ENCODE assay signal across 8 cellular contexts in the genomic region with DNA sequence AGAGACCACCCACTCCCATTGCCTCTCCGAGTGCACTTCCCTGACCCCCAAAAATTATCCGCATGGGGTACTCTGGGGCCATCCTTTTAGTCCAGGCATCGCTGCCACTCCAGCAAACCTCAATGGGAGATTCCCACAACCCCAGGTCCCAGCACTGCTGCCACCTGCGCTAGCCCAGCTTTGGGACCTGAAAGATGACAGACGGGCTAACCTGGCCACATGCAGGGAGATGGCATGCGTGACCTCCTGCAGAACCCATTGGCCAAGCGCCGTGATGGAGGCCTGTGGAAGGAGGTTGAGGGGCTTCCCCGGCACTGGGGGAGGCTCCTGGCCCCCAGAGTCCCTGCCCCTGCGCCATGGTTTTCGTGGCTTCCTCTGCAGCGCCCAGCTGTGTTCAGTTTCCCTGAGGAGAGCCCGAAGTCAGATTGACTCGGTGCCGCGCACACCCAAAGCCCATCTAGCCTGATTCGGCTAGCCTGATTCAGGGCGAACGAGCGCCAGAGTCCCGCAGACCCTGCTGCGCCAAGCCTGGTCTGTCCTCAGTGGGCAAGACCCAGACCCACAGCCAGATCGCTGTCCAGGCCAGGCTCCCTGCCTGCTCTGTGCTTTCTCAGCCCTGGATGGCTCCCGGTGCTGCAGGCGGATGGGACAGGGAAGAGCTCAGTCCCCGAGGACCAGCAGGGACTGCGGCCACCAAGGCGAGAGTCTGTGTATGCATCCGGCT. TPM values are rescaled to one million over a fixed set of nuclear protein-coding genes. Genes with fewer than 3 reads are reported as not detected.
DNase-seq lines count a peak whose midpoint lies in the region; ATAC-seq, FAIRE-seq and TF ChIP-seq lines count a peak whose summit lies in the region.

No MANE protein-coding gene starts in this region.

- H3K4me1 ChIP-seq in A549, result peaks cover 30% of the 10 kb centered on the region
- peaks cover 0 to 4% of the 10 kb centered on the region in 2 experiments; a peak in 1 of 4 replicates for H3K4me1 ChIP-seq in SK-N-SH (ENCODE audit: control insufficient read depth in 1 of 2, insufficient read depth in 2 of 2, low read depth in 1 of 2, low read length in 1 of 2)
- H3K4me1 ChIP-seq in Karpas-422 (ENCODE audit: low read length), result peaks cover 7% of the 10 kb centered on the region

- H3K27me3 ChIP-seq in SK-N-SH (ENCODE audit: insufficient read depth) (peaks cover 46% of the 10 kb centered on the region), MG63 (no peaks in the 10 kb centered on the region), Karpas-422 (ENCODE audit: low read length) (no peaks in the 10 kb centered on the region)

- in situ Hi-C loops in GM13976 (cut with MboI; ENCODE audit: low sequenced_read_pairs, unreplicated experiment), result no loop called here

- 17% methylated on average over 2 of the region's 29 CpGs for WGBS in A549 (ENCODE audit: missing lambda C conversion rate)
- WGBS in SK-N-SH (ENCODE audit: low lambda C conversion rate), result 6% methylated on average over 3 of the region's 29 CpGs

- no peak overlapping the region for H3K9ac ChIP-seq in SK-N-SH
- no peak overlapping the region for H3K9ac ChIP-seq in Karpas-422 (ENCODE audit: low read length)

- no peak for TF ChIP-seq RAD21 in A549 (conservative IDR thresholded peaks at IDR 0.05 in 1 of 2, IDR thresholded peaks at IDR 0.05 in 1 of 2)
- TF ChIP-seq RAD21 in SK-N-SH (IDR thresholded peaks at IDR 0.05; ENCODE audit: low read length), result no peak

- H3K4me3 ChIP-seq in A549 (peak overlapping the region; percentile 99; the same call in 2 of the 3 replicates), SK-N-SH (ENCODE audit: low read depth in 2 of 2, low read length in 1 of 2) (peak overlapping the region in 1 of 2 experiments; percentile 82; a peak in 1 of 4 replicates), MG63 (no peak overlapping the region), Karpas-422 (ENCODE audit: low read length) (no peak overlapping the region)

- ATAC-seq in A549, result peak; percentile 32 to 36; a peak in 5 of 6 replicates

- no peaks in the 10 kb centered on the region for H3K9me2 ChIP-seq in SK-N-SH
- H3K9me2 ChIP-seq in Karpas-422 (replicated peaks; ENCODE audit: insufficient read depth, low read length), result no peaks in the 10 kb centered on the region

- no peak for FAIRE-seq in A549 (lab: Jason Lieb, UNC)

- H3K36me3 ChIP-seq in SK-N-SH (replicated peaks in 1 of 2; ENCODE audit: control insufficient read depth in 1 of 2, insufficient read depth in 2 of 2, low read length in 1 of 2) (no peaks in the 10 kb centered on the region), MG63 (no peaks in the 10 kb centered on the region), Karpas-422 (ENCODE audit: insufficient read depth, low read length) (no peaks in the 10 kb centered on the region)

- H2AFZ ChIP-seq in SK-N-SH (ENCODE audit: low read depth) (no peak overlapping the region), Karpas-422 (ENCODE audit: low read length) (no peak overlapping the region)

- CTCF ChIA-PET in A549 (lab: Yijun Ruan, JAX), result interaction anchor here (0.9 to 1.0 kb wide), 2 partner anchors 134 to 289 kb away, joined by 3 read pairs; no protein-coding TSS in a partner anchor
- CTCF ChIA-PET in SK-N-SH (lab: Yijun Ruan, JAX), result interaction anchor here (1.1 kb wide), 1 partner anchor 393 kb away, joined by 3 read pairs; no protein-coding TSS in a partner anchor

- TF ChIP-seq EP300 in A549 (IDR thresholded peaks at IDR 0.05) (no peak), SK-N-SH (IDR thresholded peaks at IDR 0.05; ENCODE audit: borderline replicate concordance in 1 of 2, low read depth in 1 of 2, low read length in 1 of 2) (no peak)

- DNase-seq in A549 (ENCODE audit: low read depth in 1 of 2, low spot score in 1 of 2) (peak in 1 of 2 experiments; percentile 54), DMS153 treated with DMSO at 0.1 percent for 48 hours (lab: John Stamatoyannopoulos, UW; ENCODE audit: unreplicated experiment) (peak; percentile 26), SK-N-SH (peak; percentile 64), iris pigment epithelial cell (ENCODE audit: low read depth) (peak; percentile 31), MV-4-11 (lab: John Stamatoyannopoulos, UW) (no peak), MG63 (no peak), GM13976 (ENCODE audit: low spot score) (no peak), Karpas-422 (no peak)

- H4K20me1 ChIP-seq in SK-N-SH (ENCODE audit: insufficient read depth) (peaks cover 13% of the 10 kb centered on the region; the same call in 1 of the 2 replicates), Karpas-422 (ENCODE audit: insufficient read depth, low read depth, low read length) (no peaks in the 10 kb centered on the region)

- H3K4me2 ChIP-seq in A549 (peak overlapping the region; percentile 100), SK-N-SH (peak overlapping the region; percentile 94), Karpas-422 (ENCODE audit: low read depth, low read length, poor library complexity, severe bottlenecking) (no peak overlapping the region)

- POLR2A ChIA-PET in A549 (lab: Yijun Ruan, JAX), result interaction anchor here (0.5 to 0.7 kb wide), 7 partner anchors 101 to 434 kb away, joined by 3 to 9 read pairs (median 4); no protein-coding TSS in a partner anchor
- POLR2A ChIA-PET in SK-N-SH (lab: Yijun Ruan, JAX), result no interaction called here

- no peak for TF ChIP-seq CTCF in A549 (IDR thresholded peaks at IDR 0.05)
- no peak for TF ChIP-seq CTCF in SK-N-SH (IDR thresholded peaks at IDR 0.05)
- TF ChIP-seq CTCF in GM13976 (IDR thresholded peaks at IDR 0.05; ENCODE audit: borderline replicate concordance, control extremely low read depth, extremely low read depth, insufficient read depth, missing control alignments), result no peak

- H3K79me2 ChIP-seq in SK-N-SH (ENCODE audit: insufficient read depth), result no peaks in the 10 kb centered on the region
- no peaks in the 10 kb centered on the region for H3K79me2 ChIP-seq in Karpas-422 (ENCODE audit: low read length)

- H3F3A ChIP-seq in SK-N-SH (replicated peaks; ENCODE audit: insufficient read depth), result no peaks in the 10 kb centered on the region

- H3K27ac ChIP-seq in A549 (peak overlapping the region; percentile 97 to 99), SK-N-SH (ENCODE audit: low read depth in 2 of 2, low read length in 1 of 2) (no peak overlapping the region), Karpas-422 (ENCODE audit: low read length) (no peak overlapping the region)

- H3K9me3 ChIP-seq in A549, result no peaks in the 10 kb centered on the region
- H3K9me3 ChIP-seq in SK-N-SH, result no peaks in the 10 kb centered on the region
- H3K9me3 ChIP-seq in MG63, result peaks cover 3% of the 10 kb centered on the region; the same call in 1 of the 2 replicates
- H3K9me3 ChIP-seq in Karpas-422 (ENCODE audit: low read length), result no peaks in the 10 kb centered on the region

- no peak for TF ChIP-seq POLR2A in A549 (IDR thresholded peaks at IDR 0.05; ENCODE audit: low read length)

TF ChIP-seq in A549, 52 proteins besides CTCF, POLR2A, EP300 and RAD21:
- no peak for TF ChIP-seq TP53 (CRISPR knock-in tag; IDR thresholded peaks at IDR 0.05)
- TF ChIP-seq TFCP2L1 (CRISPR knock-in tag; IDR thresholded peaks at IDR 0.05), result no peak
- TF ChIP-seq, protein P1, sequence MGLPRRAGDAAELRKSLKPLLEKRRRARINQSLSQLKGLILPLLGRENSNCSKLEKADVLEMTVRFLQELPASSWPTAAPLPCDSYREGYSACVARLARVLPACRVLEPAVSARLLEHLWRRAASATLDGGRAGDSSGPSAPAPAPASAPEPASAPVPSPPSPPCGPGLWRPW (IDR thresholded peaks at IDR 0.05), result no peak

TF ChIP-seq in SK-N-SH, 30 proteins besides CTCF, POLR2A, EP300 and RAD21:
- TF ChIP-seq TCF12 (IDR thresholded peaks at IDR 0.05) (no peak), EZH2phosphoT487 (IDR thresholded peaks at IDR 0.05; ENCODE audit: borderline replicate concordance, low read depth) (peak; percentile 60; the same call in 1 of the 2 replicates)
- TF ChIP-seq, protein P2, sequence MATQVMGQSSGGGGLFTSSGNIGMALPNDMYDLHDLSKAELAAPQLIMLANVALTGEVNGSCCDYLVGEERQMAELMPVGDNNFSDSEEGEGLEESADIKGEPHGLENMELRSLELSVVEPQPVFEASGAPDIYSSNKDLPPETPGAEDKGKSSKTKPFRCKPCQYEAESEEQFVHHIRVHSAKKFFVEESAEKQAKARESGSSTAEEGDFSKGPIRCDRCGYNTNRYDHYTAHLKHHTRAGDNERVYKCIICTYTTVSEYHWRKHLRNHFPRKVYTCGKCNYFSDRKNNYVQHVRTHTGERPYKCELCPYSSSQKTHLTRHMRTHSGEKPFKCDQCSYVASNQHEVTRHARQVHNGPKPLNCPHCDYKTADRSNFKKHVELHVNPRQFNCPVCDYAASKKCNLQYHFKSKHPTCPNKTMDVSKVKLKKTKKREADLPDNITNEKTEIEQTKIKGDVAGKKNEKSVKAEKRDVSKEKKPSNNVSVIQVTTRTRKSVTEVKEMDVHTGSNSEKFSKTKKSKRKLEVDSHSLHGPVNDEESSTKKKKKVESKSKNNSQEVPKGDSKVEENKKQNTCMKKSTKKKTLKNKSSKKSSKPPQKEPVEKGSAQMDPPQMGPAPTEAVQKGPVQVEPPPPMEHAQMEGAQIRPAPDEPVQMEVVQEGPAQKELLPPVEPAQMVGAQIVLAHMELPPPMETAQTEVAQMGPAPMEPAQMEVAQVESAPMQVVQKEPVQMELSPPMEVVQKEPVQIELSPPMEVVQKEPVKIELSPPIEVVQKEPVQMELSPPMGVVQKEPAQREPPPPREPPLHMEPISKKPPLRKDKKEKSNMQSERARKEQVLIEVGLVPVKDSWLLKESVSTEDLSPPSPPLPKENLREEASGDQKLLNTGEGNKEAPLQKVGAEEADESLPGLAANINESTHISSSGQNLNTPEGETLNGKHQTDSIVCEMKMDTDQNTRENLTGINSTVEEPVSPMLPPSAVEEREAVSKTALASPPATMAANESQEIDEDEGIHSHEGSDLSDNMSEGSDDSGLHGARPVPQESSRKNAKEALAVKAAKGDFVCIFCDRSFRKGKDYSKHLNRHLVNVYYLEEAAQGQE (IDR thresholded peaks at IDR 0.05; ENCODE audit: low read depth, low read length), result peak; percentile 61; the same call in 1 of the 2 replicates

RNA-seq across cellular contexts. Expression of a gene that starts 0.8 kb away (rescaled TPM):
- polyA plus RNA-seq in A549 (2011; rRNA removed), result 16.9 and 21.0 TPM in 2 replicates
- polyA plus RNA-seq in A549 (2012; cell fraction: cytosol; rRNA removed), result 36.4 and 59.9 TPM in 2 replicates
- 48.0 and 49.6 TPM in 2 replicates for polyA plus RNA-seq in A549 (2012; cell fraction: nucleus; rRNA removed)
- polyA plus RNA-seq in A549 (2017; fragmentation: RNase III; extraction: RNeasy Plus Mini Kit Qiagen cat#74134 plus additional on column Dnase treatment), result 80.8 to 92.0 TPM (median 82.2 TPM) in 3 replicates
- polyA minus RNA-seq in A549 (2011; rRNA and poly(A)+ RNA removed), result 19.4 and 42.1 TPM in 2 replicates
- 0.13 TPM in 1 of 2 replicates, not detected in the other for polyA plus RNA-seq in SK-N-SH (2012; rRNA removed)
- polyA plus RNA-seq in SK-N-SH (2012; cell fraction: cytosol; rRNA removed), result 0.01 and 0.20 TPM in 2 replicates
- 0.08 TPM in 2 replicates for polyA plus RNA-seq in SK-N-SH (2012; cell fraction: nucleus; rRNA removed)
- 5.6 and 7.9 TPM in 2 replicates for total RNA-seq in MG63 (2014; rRNA removed; shearing (Covaris generic); ENCODE audit: low replicate concordance)
- total RNA-seq in Karpas-422 (2014; rRNA removed; shearing (Covaris generic); ENCODE audit: low replicate concordance), result not detected in 2 replicates

Comparison
In these comparisons a context has a peak if more than half of its experiments do, and no peak if none do; other contexts are left out.
1. DNase-seq: peak in DMS153 treated with DMSO at 0.1 percent for 48 hours (single experiment), SK-N-SH (single experiment) and iris pigment epithelial cell (single experiment); none in MV-4-11 (single experiment), MG63 (single experiment), GM13976 (single experiment) and Karpas-422 (single experiment).
2. H3K27ac ChIP-seq: peak in A549 (2 of 2); none in SK-N-SH (0 of 2) and Karpas-422 (single experiment).